In the genomic region with DNA sequence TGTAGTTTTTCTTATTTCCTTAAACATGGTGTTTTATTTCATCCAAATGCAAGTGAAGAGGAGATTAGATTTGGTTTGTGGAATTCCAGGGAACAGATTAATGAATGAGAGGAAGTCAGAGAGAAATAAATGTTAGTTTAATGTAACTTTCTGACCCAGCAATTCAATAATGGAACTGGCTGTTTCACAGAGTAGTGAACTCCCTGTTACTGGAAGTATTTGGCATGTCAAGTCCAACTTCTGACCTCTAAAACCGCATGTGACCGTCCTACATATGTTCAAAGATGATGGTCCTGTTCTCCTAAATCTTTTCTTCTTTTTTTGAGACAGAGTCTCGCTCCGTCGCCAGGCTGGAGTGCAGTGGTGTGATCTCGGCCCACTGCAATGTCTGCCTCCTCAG, we compare ENCODE assay signal across 2 cellular contexts.
TF ChIP-seq lines count a peak whose summit lies in the region.

No MANE protein-coding gene starts in this region.

TF ChIP-seq in liver, 16 proteins besides CTCF, POLR2A, EP300 and RAD21:
- TF ChIP-seq YY1 (IDR thresholded peaks at IDR 0.05) (peak; percentile 50), SP1 (IDR thresholded peaks at IDR 0.05) (peak; percentile 58), FOXA1 (IDR thresholded peaks at IDR 0.05) (no peak), GABPA (IDR thresholded peaks at IDR 0.05 in 1 of 2, conservative IDR thresholded peaks at IDR 0.05 in 1 of 2) (no peak), NR2F2 (IDR thresholded peaks at IDR 0.05) (peak; percentile 78), HNF4A (conservative IDR thresholded peaks at IDR 0.05) (peak; percentile 63 to 69), RXRA (IDR thresholded peaks at IDR 0.05) (peak; percentile 47 to 53), FOXA2 (IDR thresholded peaks at IDR 0.05) (peak; percentile 28), ATF3 (IDR thresholded peaks at IDR 0.05) (no peak)

TF ChIP-seq in HepG2, 621 proteins besides CTCF, POLR2A, EP300 and RAD21:
- TF ChIP-seq SMARCC2 (IDR thresholded peaks at IDR 0.05), result no peak
- TF ChIP-seq CREM (IDR thresholded peaks at IDR 0.05), result no peak
- TF ChIP-seq CREM (CRISPR knock-in tag; IDR thresholded peaks at IDR 0.05), result no peak
- no peak for TF ChIP-seq ZNF567 (CRISPR knock-in tag; IDR thresholded peaks at IDR 0.05; ENCODE audit: borderline replicate concordance)
- TF ChIP-seq, protein P1, sequence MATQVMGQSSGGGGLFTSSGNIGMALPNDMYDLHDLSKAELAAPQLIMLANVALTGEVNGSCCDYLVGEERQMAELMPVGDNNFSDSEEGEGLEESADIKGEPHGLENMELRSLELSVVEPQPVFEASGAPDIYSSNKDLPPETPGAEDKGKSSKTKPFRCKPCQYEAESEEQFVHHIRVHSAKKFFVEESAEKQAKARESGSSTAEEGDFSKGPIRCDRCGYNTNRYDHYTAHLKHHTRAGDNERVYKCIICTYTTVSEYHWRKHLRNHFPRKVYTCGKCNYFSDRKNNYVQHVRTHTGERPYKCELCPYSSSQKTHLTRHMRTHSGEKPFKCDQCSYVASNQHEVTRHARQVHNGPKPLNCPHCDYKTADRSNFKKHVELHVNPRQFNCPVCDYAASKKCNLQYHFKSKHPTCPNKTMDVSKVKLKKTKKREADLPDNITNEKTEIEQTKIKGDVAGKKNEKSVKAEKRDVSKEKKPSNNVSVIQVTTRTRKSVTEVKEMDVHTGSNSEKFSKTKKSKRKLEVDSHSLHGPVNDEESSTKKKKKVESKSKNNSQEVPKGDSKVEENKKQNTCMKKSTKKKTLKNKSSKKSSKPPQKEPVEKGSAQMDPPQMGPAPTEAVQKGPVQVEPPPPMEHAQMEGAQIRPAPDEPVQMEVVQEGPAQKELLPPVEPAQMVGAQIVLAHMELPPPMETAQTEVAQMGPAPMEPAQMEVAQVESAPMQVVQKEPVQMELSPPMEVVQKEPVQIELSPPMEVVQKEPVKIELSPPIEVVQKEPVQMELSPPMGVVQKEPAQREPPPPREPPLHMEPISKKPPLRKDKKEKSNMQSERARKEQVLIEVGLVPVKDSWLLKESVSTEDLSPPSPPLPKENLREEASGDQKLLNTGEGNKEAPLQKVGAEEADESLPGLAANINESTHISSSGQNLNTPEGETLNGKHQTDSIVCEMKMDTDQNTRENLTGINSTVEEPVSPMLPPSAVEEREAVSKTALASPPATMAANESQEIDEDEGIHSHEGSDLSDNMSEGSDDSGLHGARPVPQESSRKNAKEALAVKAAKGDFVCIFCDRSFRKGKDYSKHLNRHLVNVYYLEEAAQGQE (IDR thresholded peaks at IDR 0.05; ENCODE audit: borderline replicate concordance in 1 of 2, low read depth in 1 of 2, low read length in 2 of 2), result no peak
- TF ChIP-seq ZBTB40 (IDR thresholded peaks at IDR 0.05), result no peak
- no peak for TF ChIP-seq ZBTB40 (CRISPR knock-in tag; IDR thresholded peaks at IDR 0.05)
- no peak for TF ChIP-seq RBM39 (IDR thresholded peaks at IDR 0.05; ENCODE audit: low read depth, low read length, poor library complexity, severe bottlenecking)
- TF ChIP-seq U2AF2 (IDR thresholded peaks at IDR 0.05; ENCODE audit: low read depth, low read length), result no peak
